ENCODE assay signal across 17 cellular contexts in genomic region chr6:44826277-44826676, GRCh38.
DNase-seq lines count a peak whose midpoint lies in the region; ATAC-seq and TF ChIP-seq lines count a peak whose summit lies in the region.
"Had no signal": no experiment of that assay in that cellular context is flagged by ENCODE, and none has a peak within 500 bp of the region (broad histone marks: within the 10 kb centered on the region; RNA-seq: fewer than 3 reads in every experiment).

No MANE protein-coding gene starts in this region.

- intact Hi-C loops in gastrocnemius medialis (cut with DNase I; ENCODE audit: low total_unique reads), result no loop called here

- H3K27me3 ChIP-seq in smooth muscle cell (ENCODE audit: low read depth) (no peaks in the 10 kb centered on the region), gastrocnemius medialis (no peaks in the 10 kb centered on the region)
- H3K27me3 ChIP-seq: BLaER1 treated with 17β-estradiol and CSF1 and Interleukin-3, amounts not matched to agents 10 nM and 100 nM had no signal

- H3K36me3 ChIP-seq in SK-N-MC (ENCODE audit: insufficient read depth, low read length) (no peaks in the 10 kb centered on the region), smooth muscle cell (ENCODE audit: low read depth) (no peaks in the 10 kb centered on the region), gastrocnemius medialis (no peaks in the 10 kb centered on the region)
- H3K36me3 ChIP-seq: BLaER1 treated with 17β-estradiol and CSF1 and Interleukin-3, amounts not matched to agents 10 nM and 100 nM had no signal

- H2AFZ ChIP-seq in smooth muscle cell (ENCODE audit: low read depth), result peak overlapping the region; percentile 8

- H3K79me2 ChIP-seq in smooth muscle cell (ENCODE audit: low read depth), result no peaks in the 10 kb centered on the region

- 57% methylated on average over 2 of the region's 2 CpGs for WGBS in smooth muscle cell (ENCODE audit: low lambda C conversion rate)

- H3K9me3 ChIP-seq in SK-N-MC (ENCODE audit: low read depth, low read length) (no peaks in the 10 kb centered on the region), smooth muscle cell (replicated peaks; ENCODE audit: low read depth) (no peaks in the 10 kb centered on the region), gastrocnemius medialis (no peaks in the 10 kb centered on the region)
- H3K9me3 ChIP-seq: BLaER1 treated with 17β-estradiol and CSF1 and Interleukin-3, amounts not matched to agents 10 nM and 100 nM; Caco-2 had no signal

- no peak for TF ChIP-seq POLR2A in gastrocnemius medialis (IDR thresholded peaks at IDR 0.05)

- H3F3A ChIP-seq in smooth muscle cell (ENCODE audit: low read depth), result peaks cover 1% of the 10 kb centered on the region

- peak overlapping the region; percentile 21 for H3K4me2 ChIP-seq in smooth muscle cell
- H3K4me2 ChIP-seq: BLaER1 treated with 17β-estradiol and CSF1 and Interleukin-3, amounts not matched to agents 10 nM and 100 nM had no signal

- H3K4me1 ChIP-seq in smooth muscle cell (ENCODE audit: low read depth) (peaks cover 20% of the 10 kb centered on the region), gastrocnemius medialis (no peaks in the 10 kb centered on the region)
- H3K4me1 ChIP-seq: Caco-2 had no signal

- H3K4me3 ChIP-seq in SK-N-MC, result peak overlapping the region; percentile 75
- H3K4me3 ChIP-seq in fibroblast of villous mesenchyme (ENCODE audit: low read depth, low read length), result no peak overlapping the region
- H3K4me3 ChIP-seq in smooth muscle cell, result no peak overlapping the region
- H3K4me3 ChIP-seq in gastrocnemius medialis, result no peak overlapping the region
- H3K4me3 ChIP-seq: BLaER1 treated with 17β-estradiol and CSF1 and Interleukin-3, amounts not matched to agents 10 nM and 100 nM; GM12878 had no signal

- H3K9ac ChIP-seq in SK-N-MC (ENCODE audit: insufficient read length), result no peak overlapping the region
- H3K9ac ChIP-seq in smooth muscle cell (ENCODE audit: low read depth), result no peak overlapping the region
- H3K9ac ChIP-seq: BLaER1 treated with 17β-estradiol and CSF1 and Interleukin-3, amounts not matched to agents 10 nM and 100 nM had no signal

- no peak for ATAC-seq in gastrocnemius medialis
- ATAC-seq: GM12878, HepG2 had no signal

- peak overlapping the region; percentile 85 for H3K27ac ChIP-seq in SK-N-MC
- no peak overlapping the region for H3K27ac ChIP-seq in smooth muscle cell (ENCODE audit: low read depth)
- no peak overlapping the region for H3K27ac ChIP-seq in gastrocnemius medialis
- H3K27ac ChIP-seq: BLaER1 treated with 17β-estradiol and CSF1 and Interleukin-3, amounts not matched to agents 10 nM and 100 nM had no signal

- in situ Hi-C loops in gastrocnemius medialis (cut with MboI; ENCODE audit: low sequenced_read_pairs in 4 of 4), result no loop called here

- no peaks in the 10 kb centered on the region for H4K20me1 ChIP-seq in smooth muscle cell (ENCODE audit: low read depth)
- H4K20me1 ChIP-seq: BLaER1 treated with 17β-estradiol and CSF1 and Interleukin-3, amounts not matched to agents 10 nM and 100 nM had no signal

- DNase-seq in DMS153 treated with DMSO at 0.1 percent for 48 hours (lab: John Stamatoyannopoulos, UW; ENCODE audit: unreplicated experiment), result peak; percentile 10
- DNase-seq in DMS153 (lab: John Stamatoyannopoulos, UW), result no peak
- DNase-seq in SK-N-MC (ENCODE audit: low read depth, low spot score), result peak; percentile 56
- peak; percentile 57 for DNase-seq in fibroblast of villous mesenchyme (ENCODE audit: low read depth)
- DNase-seq in smooth muscle cell (lab: John Stamatoyannopoulos, UW; ENCODE audit: unreplicated experiment), result no peak
- DNase-seq in gastrocnemius medialis, result no peak
- no peak for DNase-seq in 8988T
- DNase-seq in activated CD4-positive, alpha-beta T cell treated with anti-CD3 and anti-CD28 coated beads, Interleukin-2, amount 50 U/mL, for 1 hour, result no peak
- DNase-seq: Caco-2; CD4-positive, CD25-positive, alpha-beta regulatory T cell; DMS53; DND-41; EL; H9 had no signal

- TF ChIP-seq CTCF in fibroblast of villous mesenchyme (IDR thresholded peaks at IDR 0.05; ENCODE audit: insufficient read depth, low read depth, low read length) (no peak), smooth muscle cell (IDR thresholded peaks at IDR 0.05; ENCODE audit: borderline replicate concordance, insufficient read depth, poor library complexity, severe bottlenecking) (no peak), gastrocnemius medialis (IDR thresholded peaks at IDR 0.05 in 4 of 5, conservative IDR thresholded peaks at IDR 0.05 in 1 of 5) (no peak)

Comparison
In these comparisons a context has a peak if more than half of its experiments do, and no peak if none do; other contexts are left out.
1. DNase-seq: peak in DMS153 treated with DMSO at 0.1 percent for 48 hours (single experiment), SK-N-MC (single experiment) and fibroblast of villous mesenchyme (single experiment); none in DMS153 (single experiment), smooth muscle cell (single experiment), gastrocnemius medialis (0 of 2), 8988T (single experiment) and activated CD4-positive, alpha-beta T cell treated with anti-CD3 and anti-CD28 coated beads, Interleukin-2, amount 50 U/mL, for 1 hour (single experiment).